ENCODE assay signal across 12 cellular contexts in genomic region chr18:56139792-56140254, GRCh38.
DNase-seq lines count a peak whose midpoint lies in the region; ATAC-seq and TF ChIP-seq lines count a peak whose summit lies in the region.
"Had no signal": no experiment of that assay in that cellular context is flagged by ENCODE, and none has a peak within 500 bp of the region (broad histone marks: within the 10 kb centered on the region; RNA-seq: fewer than 3 reads in every experiment).

No MANE protein-coding gene starts in this region.

- H3K79me2 ChIP-seq in mesendoderm (ENCODE audit: control insufficient read depth, insufficient read depth, low read length): no peaks in the 10 kb centered on the region

- H3K4me2 ChIP-seq in mesendoderm (ENCODE audit: low read length): no peak overlapping the region

- peak overlapping the region; percentile 38 to 39 for H3K27ac ChIP-seq in coronary artery
- peak overlapping the region in 5 of 8 donors; percentile 17 to 64 (median 58) for H3K27ac ChIP-seq in spleen
- H3K27ac ChIP-seq in mesendoderm (ENCODE audit: low read depth, low read length): no peak overlapping the region

- no peak for TF ChIP-seq CTCF in coronary artery (IDR thresholded peaks at IDR 0.05)
- TF ChIP-seq CTCF in spleen (IDR thresholded peaks at IDR 0.05 in 8 of 11, conservative IDR thresholded peaks at IDR 0.05 in 3 of 11): no peak

- no peaks in the 10 kb centered on the region for H3K4me1 ChIP-seq in spleen
- no peaks in the 10 kb centered on the region for H3K4me1 ChIP-seq in mesendoderm (ENCODE audit: control insufficient read depth, low read depth, low read length)

- no peak overlapping the region for H4K5ac ChIP-seq in mesendoderm (ENCODE audit: low read length)

- no peak overlapping the region for H2BK5ac ChIP-seq in mesendoderm (ENCODE audit: low read length)

- H3K4me3 Mint-ChIP-seq in stimulated activated naive B cell treated with anti-CD40 and anti-IgM and Interleukin-4, amounts not matched to agents 10 μg/mL and 1 μg/mL and 100 μg/mL, for 72 hours: no peak overlapping the region
- H3K4me3 Mint-ChIP-seq: T-helper 1 cell treated with Interleukin-12 subunit alpha and Interleukin-12 subunit beta and Interleukin-4 antibody, amounts not matched to agents 30 μg/mL and 1 μg/mL, for 36 hours had no signal

- H3K79me1 ChIP-seq in mesendoderm (ENCODE audit: low read length): no peaks in the 10 kb centered on the region

- H2AK5ac ChIP-seq in mesendoderm (ENCODE audit: low read length): no peak overlapping the region

- H3K36me3 Mint-ChIP-seq in stimulated activated naive B cell treated with anti-CD40 and anti-IgM and Interleukin-4, amounts not matched to agents 10 μg/mL and 1 μg/mL and 100 μg/mL, for 72 hours: no peaks in the 10 kb centered on the region

- no peak overlapping the region for H4K8ac ChIP-seq in mesendoderm (ENCODE audit: low read depth, low read length)

- no peak overlapping the region for H3K4ac ChIP-seq in mesendoderm (ENCODE audit: low read depth, low read length)

- H3K9ac ChIP-seq in mesendoderm (ENCODE audit: low read length): no peak overlapping the region

- no peaks in the 10 kb centered on the region for H3K27me3 Mint-ChIP-seq in stimulated activated naive B cell treated with anti-CD40 and anti-IgM and Interleukin-4, amounts not matched to agents 10 μg/mL and 1 μg/mL and 100 μg/mL, for 72 hours

- H3K4me3 ChIP-seq in coronary artery (no peak overlapping the region), spleen (no peak overlapping the region), mesendoderm (ENCODE audit: low read length) (no peak overlapping the region)

- ATAC-seq in left lobe of liver (peak; percentile 60), GM21576 (IDR thresholded peaks at IDR 0.05; ENCODE audit: unreplicated experiment) (no peak)
- no peak for ATAC-seq in stimulated activated naive B cell treated with anti-CD40 and anti-IgM and Interleukin-4, amounts not matched to agents 10 μg/mL and 1 μg/mL and 100 μg/mL, for 72 hours (replicated peaks)

- peak; percentile 66 for DNase-seq in HCEC 1CT
- no peak for DNase-seq in coronary artery (ENCODE audit: low spot score)
- DNase-seq in left lobe of liver (ENCODE audit: low spot score): no peak
- DNase-seq in spleen: no peak
- DNase-seq in activated gamma-delta T cell treated with Interleukin-2 at 50 U/mL for 16 hours: no peak
- DNase-seq in mesendoderm: no peak
- no peak for DNase-seq in stimulated activated naive B cell treated with anti-CD40 and anti-IgM and Interleukin-4, amounts not matched to agents 10 μg/mL and 1 μg/mL and 100 μg/mL, for 72 hours
- DNase-seq: activated CD8-positive, alpha-beta memory T cell treated with anti-CD3 and anti-CD28 coated beads, Interleukin-2, amount 50 U/mL, for 4 hours; COR-L47; NCI-H774 had no signal

- H2BK15ac ChIP-seq in mesendoderm (replicated peaks; ENCODE audit: low read depth): no peak overlapping the region

- H3K9me3 ChIP-seq in spleen: no peaks in the 10 kb centered on the region

- no peaks in the 10 kb centered on the region for H3K4me1 Mint-ChIP-seq in stimulated activated naive B cell treated with anti-CD40 and anti-IgM and Interleukin-4, amounts not matched to agents 10 μg/mL and 1 μg/mL and 100 μg/mL, for 72 hours

- no peaks in the 10 kb centered on the region for H3K9me3 Mint-ChIP-seq in stimulated activated naive B cell treated with anti-CD40 and anti-IgM and Interleukin-4, amounts not matched to agents 10 μg/mL and 1 μg/mL and 100 μg/mL, for 72 hours
- H3K9me3 Mint-ChIP-seq: T-helper 1 cell treated with Interleukin-12 subunit alpha and Interleukin-12 subunit beta and Interleukin-4 antibody, amounts not matched to agents 30 μg/mL and 1 μg/mL, for 36 hours had no signal

- no peak overlapping the region for H3K56ac ChIP-seq in mesendoderm (ENCODE audit: low read length)

- 71 to 89% (median 75%) methylated on average over 8 of the region's 8 CpGs for WGBS in spleen, 5 donors
- no CpG with 5 or more reads among the region's 8 CpGs for WGBS in mesendoderm (ENCODE audit: extremely low coverage, insufficient coverage, low lambda C conversion rate)

- no peak overlapping the region for H3K18ac ChIP-seq in mesendoderm (ENCODE audit: low read length)

- no peak overlapping the region for H3K23ac ChIP-seq in mesendoderm (ENCODE audit: low read length)

- no peak overlapping the region for H2BK120ac ChIP-seq in mesendoderm (ENCODE audit: low read depth, low read length)

- H3K27ac Mint-ChIP-seq in stimulated activated naive B cell treated with anti-CD40 and anti-IgM and Interleukin-4, amounts not matched to agents 10 μg/mL and 1 μg/mL and 100 μg/mL, for 72 hours: no peak overlapping the region
- H3K27ac Mint-ChIP-seq: T-helper 1 cell treated with Interleukin-12 subunit alpha and Interleukin-12 subunit beta and Interleukin-4 antibody, amounts not matched to agents 30 μg/mL and 1 μg/mL, for 36 hours had no signal

- no peak for TF ChIP-seq POLR2A in spleen (IDR thresholded peaks at IDR 0.05)

- H3K27me3 ChIP-seq in spleen (replicated peaks in 1 of 7) (no peaks in the 10 kb centered on the region), mesendoderm (ENCODE audit: insufficient read depth, low read length, poor library complexity) (no peaks in the 10 kb centered on the region)

- H3K36me3 ChIP-seq in spleen (no peaks in the 10 kb centered on the region), mesendoderm (ENCODE audit: control insufficient read depth, insufficient read depth, low read length) (no peaks in the 10 kb centered on the region)

- intact Hi-C loops in spleen (cut with DNase I; ENCODE audit: low total_unique reads): no loop called here
